1 cellular context compared by ENCODE assay signal in genomic region chr20:2687514-2687913, GRCh38.
TF ChIP-seq lines count a peak whose summit lies in the region.

No MANE protein-coding gene starts in this region.

TF ChIP-seq in endothelial cell of umbilical vein, 7 proteins besides CTCF, POLR2A, EP300 and RAD21 (continued from another document):
- TF ChIP-seq GATA2 (IDR thresholded peaks at IDR 0.05; ENCODE audit: insufficient read depth, insufficient read length, low read depth, low read length): no peak
- no peak for TF ChIP-seq JUN (IDR thresholded peaks at IDR 0.05; ENCODE audit: borderline replicate concordance, insufficient read depth, insufficient read length, low read depth)
- TF ChIP-seq, protein P1, sequence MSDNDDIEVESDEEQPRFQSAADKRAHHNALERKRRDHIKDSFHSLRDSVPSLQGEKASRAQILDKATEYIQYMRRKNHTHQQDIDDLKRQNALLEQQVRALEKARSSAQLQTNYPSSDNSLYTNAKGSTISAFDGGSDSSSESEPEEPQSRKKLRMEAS (IDR thresholded peaks at IDR 0.05; ENCODE audit: insufficient read depth, insufficient read length): no peak
- TF ChIP-seq MYC (IDR thresholded peaks at IDR 0.05; ENCODE audit: low read depth, low read length): no peak
- TF ChIP-seq FOS (IDR thresholded peaks at IDR 0.05; ENCODE audit: borderline replicate concordance, insufficient read depth, low read length): no peak
